In the genomic region with DNA sequence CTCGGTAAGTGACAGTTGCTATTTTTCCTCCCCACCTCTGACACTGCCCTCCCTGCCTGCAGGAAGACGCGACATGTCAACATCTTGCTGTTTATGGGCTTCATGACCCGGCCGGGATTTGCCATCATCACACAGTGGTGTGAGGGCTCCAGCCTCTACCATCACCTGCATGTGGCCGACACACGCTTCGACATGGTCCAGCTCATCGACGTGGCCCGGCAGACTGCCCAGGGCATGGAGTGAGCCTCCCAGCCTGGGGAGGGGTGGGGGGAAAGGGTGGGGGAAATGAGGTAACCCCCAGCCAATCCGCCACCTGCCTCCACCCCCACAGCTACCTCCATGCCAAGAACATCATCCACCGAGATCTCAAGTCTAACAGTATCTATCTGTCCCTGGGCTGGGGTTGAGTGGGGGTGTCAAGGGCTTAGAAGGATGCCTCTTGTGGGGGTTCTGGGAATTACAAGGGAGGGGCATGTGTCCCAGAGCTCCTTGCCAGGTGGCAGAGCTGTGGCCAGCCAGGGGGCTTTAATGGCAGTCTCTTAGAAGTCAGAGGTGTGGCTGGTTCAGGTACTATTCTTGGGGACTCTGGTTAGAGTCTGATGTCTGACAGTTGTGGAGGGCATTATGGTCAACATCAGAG, we compare ENCODE assay signal across 9 cellular contexts. TPM values are rescaled to one million over a fixed set of nuclear protein-coding genes. Genes with fewer than 3 reads are reported as not detected.
DNase-seq lines count a peak whose midpoint lies in the region; ATAC-seq and TF ChIP-seq lines count a peak whose summit lies in the region.
"Had no signal": no experiment of that assay in that cellular context is flagged by ENCODE, and none has a peak within 500 bp of the region (broad histone marks: within the 10 kb centered on the region; RNA-seq: fewer than 3 reads in every experiment).

No MANE protein-coding gene starts in this region.

- DNase-seq in left ventricle myocardium inferior (no peak), cardiac septum (ENCODE audit: low spot score) (no peak), glutamatergic neuron (no peak), nucleus accumbens (lab: John Stamatoyannopoulos, UW) (no peak), NCI-H774 (lab: John Stamatoyannopoulos, UW) (no peak), ureter (ENCODE audit: low spot score) (no peak)
- DNase-seq: NCI-H2107 had no signal

- H3K27ac ChIP-seq in left ventricle myocardium inferior (replicated peaks): no peak overlapping the region

- H3K4me3 Mint-ChIP-seq in glutamatergic neuron (ENCODE audit: unreplicated experiment): no peak overlapping the region

- H3K27me3 ChIP-seq in left ventricle myocardium inferior (ENCODE audit: low read depth): no peaks in the 10 kb centered on the region

- ATAC-seq in HG02981 (IDR thresholded peaks at IDR 0.05; ENCODE audit: unreplicated experiment): no peak

- peaks cover 2% of the 10 kb centered on the region for H3K4me1 ChIP-seq in left ventricle myocardium inferior

- H3K36me3 Mint-ChIP-seq in glutamatergic neuron (ENCODE audit: unreplicated experiment): no peaks in the 10 kb centered on the region

- H3K36me3 ChIP-seq in left ventricle myocardium inferior: peaks cover 56% of the 10 kb centered on the region

- intact Hi-C loops in left ventricle myocardium inferior (cut with micrococcal nuclease) (no loop called here), cardiac septum (cut with DNase I) (no loop called here)

- no peaks in the 10 kb centered on the region for H3K9me3 ChIP-seq in left ventricle myocardium inferior (replicated peaks)

- peaks cover 3% of the 10 kb centered on the region for H3K9me3 Mint-ChIP-seq in glutamatergic neuron (ENCODE audit: unreplicated experiment)

- H3K4me3 ChIP-seq in left ventricle myocardium inferior: no peak overlapping the region
- H3K4me3 ChIP-seq in WI38 (ENCODE audit: low read depth, low read length): no peak overlapping the region

- no peak overlapping the region for H3K27ac Mint-ChIP-seq in glutamatergic neuron (ENCODE audit: unreplicated experiment)

- TF ChIP-seq CTCF in left ventricle myocardium inferior (IDR thresholded peaks at IDR 0.05; ENCODE audit: borderline replicate concordance) (peak; percentile 42), WI38 (IDR thresholded peaks at IDR 0.05; ENCODE audit: low read depth, low read length) (peak; percentile 44), glutamatergic neuron (IDR thresholded peaks at IDR 0.05; ENCODE audit: partially characterized antibody, unreplicated experiment) (peak; percentile 35)

- H3K4me1 Mint-ChIP-seq in glutamatergic neuron (ENCODE audit: low read depth, unreplicated experiment): peaks cover 2% of the 10 kb centered on the region

- peaks cover 2% of the 10 kb centered on the region for H3K27me3 Mint-ChIP-seq in glutamatergic neuron (ENCODE audit: unreplicated experiment)

RNA-seq across cellular contexts. Expression of a gene that starts 7.8 kb away (rescaled TPM):
- total RNA-seq in left ventricle myocardium inferior: 76.4 TPM
- 69.9 TPM for total RNA-seq in cardiac septum
- 25.5 TPM for total RNA-seq in glutamatergic neuron (ENCODE audit: unreplicated experiment)
- total RNA-seq in ureter: 68.5 TPM

RNA-seq across cellular contexts. Expression of a gene that starts 13.5 kb away (rescaled TPM):
- total RNA-seq in left ventricle myocardium inferior (99.3 TPM), cardiac septum (255 TPM), glutamatergic neuron (ENCODE audit: unreplicated experiment) (5.9 TPM), ureter (279 TPM)

RNA-seq across cellular contexts. Expression of a gene that starts 50.9 kb away (rescaled TPM):
- total RNA-seq in left ventricle myocardium inferior (13.9 TPM), cardiac septum (12.1 TPM), glutamatergic neuron (ENCODE audit: unreplicated experiment) (34.2 TPM), ureter (1.4 TPM)

Comparison
In these comparisons a context has a peak if more than half of its experiments do, and no peak if none do; other contexts are left out.
1. RNA of a gene that starts 13.5 kb away (total RNA-seq): 279 TPM in ureter (single experiment), 255 TPM in cardiac septum (single experiment) and 99.3 TPM in left ventricle myocardium inferior (single experiment); 5.9 TPM in glutamatergic neuron (single experiment); every median in the first group is over 10 times any median in the second.
2. Peak in every context shown above with its lines, with median percentiles within 50 percentile points of each other: CTCF ChIP-seq.